ENCODE assay signal across 8 cellular contexts in the genomic region with DNA sequence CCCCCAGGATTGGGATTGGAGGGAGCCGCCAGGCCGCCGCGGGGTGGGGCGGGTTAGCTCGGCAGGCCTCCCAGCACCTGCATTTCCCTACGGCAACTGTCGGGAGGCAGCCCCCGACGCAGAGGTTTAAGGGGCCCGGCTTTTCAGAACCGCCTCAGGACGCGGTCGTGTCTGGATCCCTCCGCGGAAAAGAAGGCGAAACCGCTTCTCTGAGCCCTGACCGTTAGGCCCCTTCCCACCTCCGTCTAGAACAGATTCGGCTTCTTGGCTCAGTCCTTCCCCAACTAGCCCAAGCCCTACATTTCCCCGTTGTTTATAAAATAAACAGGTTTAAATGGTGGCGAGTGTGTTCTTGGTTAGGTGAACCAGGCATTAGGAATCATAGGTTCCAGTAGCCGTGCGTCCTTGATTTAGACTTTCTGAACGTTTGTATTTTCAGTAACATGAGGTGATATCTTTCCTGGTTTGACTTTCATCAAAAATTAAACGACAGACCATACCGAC. TPM values are rescaled to one million over a fixed set of nuclear protein-coding genes. Genes with fewer than 3 reads are reported as not detected.
DNase-seq lines count a peak whose midpoint lies in the region; ATAC-seq and TF ChIP-seq lines count a peak whose summit lies in the region.

No MANE protein-coding gene starts in this region.

- H3K4me3 Mint-ChIP-seq in brain: peak overlapping the region; percentile 90 to 100 (median 92)

- DNase-seq in Right ventricle myocardium inferior (ENCODE audit: missing footprints) (peak; percentile 83), cardiac septum (ENCODE audit: low spot score) (no peak), NCI-H146 treated with DMSO at 0.1 percent for 48 hours (lab: John Stamatoyannopoulos, UW; ENCODE audit: unreplicated experiment) (peak; percentile 77), left kidney (ENCODE audit: low read depth, low spot score) (peak; percentile 81), NCI-H1436 treated with DMSO at 0.1 percent for 48 hours (lab: John Stamatoyannopoulos, UW) (no peak)

- H3K27me3 Mint-ChIP-seq in brain: peaks cover 18% of the 10 kb centered on the region

- H3K36me3 Mint-ChIP-seq in brain: peaks cover 48% of the 10 kb centered on the region

- H3K9me3 Mint-ChIP-seq in brain: peaks cover 0 to 4% (median 0%) of the 10 kb centered on the region in 5 experiments

- H3K27ac ChIP-seq in temporal lobe (ENCODE audit: low read depth, low read length): peak overlapping the region; percentile 99

- no peak for TF ChIP-seq CTCF in brain (conservative IDR thresholded peaks at IDR 0.05)

- peak overlapping the region; percentile 99 to 100 (median 100) for H3K27ac Mint-ChIP-seq in brain

- H3K4me1 Mint-ChIP-seq in brain: peaks cover 68% of the 10 kb centered on the region

- peak; percentile 23 for ATAC-seq in Right ventricle myocardium inferior
- ATAC-seq in GM21529 (IDR thresholded peaks at IDR 0.05; ENCODE audit: unreplicated experiment): no peak

- intact Hi-C loops in Right ventricle myocardium inferior (cut with DNase I) (loop anchor here (1.0 to 5.0 kb wide), 2 partner anchors 20 to 39 kb away; no protein-coding TSS in a partner anchor), cardiac septum (cut with DNase I) (loop anchor here (5.0 to 10.0 kb wide), 2 partner anchors 39 to 408 kb away; partner anchors contain the start of gene UBASH3B)

RNA-seq across cellular contexts. Expression of gene HSPA8, which starts 1.0 kb away (rescaled TPM):
- total RNA-seq in Right ventricle myocardium inferior (1,349 TPM), cardiac septum (1,191 TPM), temporal lobe (2,234 TPM)
- 1,570 TPM for polyA plus RNA-seq in brain (ENCODE audit: insufficient read depth, low read depth, low replicate concordance)

Comparison
In these comparisons a context has a peak if more than half of its experiments do, and no peak if none do; other contexts are left out.
1. DNase-seq: peak in Right ventricle myocardium inferior (single experiment), NCI-H146 treated with DMSO at 0.1 percent for 48 hours (single experiment) and left kidney (single experiment); none in cardiac septum (single experiment) and NCI-H1436 treated with DMSO at 0.1 percent for 48 hours (single experiment).